Comparison of ENCODE assay signal across 9 cellular contexts in genomic region chr22:22855617-22856308, GRCh38. TPM values are rescaled to one million over a fixed set of nuclear protein-coding genes. Genes with fewer than 3 reads are reported as not detected.
DNase-seq lines count a peak whose midpoint lies in the region; ATAC-seq and TF ChIP-seq lines count a peak whose summit lies in the region.
"Had no signal": no experiment of that assay in that cellular context is flagged by ENCODE, and none has a peak within 500 bp of the region (broad histone marks: within the 10 kb centered on the region; RNA-seq: fewer than 3 reads in every experiment).

No MANE protein-coding gene starts in this region.

- H3K36me3 ChIP-seq in heart right ventricle = no peaks in the 10 kb centered on the region

- 65 to 78% methylated on average over 5 of the region's 5 CpGs for WGBS in heart right ventricle, 2 donors

- H3K4me1 Mint-ChIP-seq in T-cell = peaks cover 5 to 17% (median 6%) of the 10 kb centered on the region in 3 donors
- H3K4me1 Mint-ChIP-seq in stimulated activated naive CD8-positive, alpha-beta T cell treated with anti-CD3 and anti-CD28 coated beads, Interleukin-15, amount 100 ng/mL, for 72 hours = peaks cover 16% of the 10 kb centered on the region

- H3K4me3 Mint-ChIP-seq in T-cell = no peak overlapping the region
- H3K4me3 Mint-ChIP-seq in stimulated activated naive CD8-positive, alpha-beta T cell treated with anti-CD3 and anti-CD28 coated beads, Interleukin-15, amount 100 ng/mL, for 72 hours = no peak overlapping the region
- H3K4me3 Mint-ChIP-seq: activated naive CD8-positive, alpha-beta T cell had no signal

- peaks cover 0 to 66% (median 47%) of the 10 kb centered on the region in 7 donors for H3K27me3 ChIP-seq in heart right ventricle
- peaks cover 0 to 52% (median 6%) of the 10 kb centered on the region in 45 donors for H3K27me3 ChIP-seq in dorsolateral prefrontal cortex

- peak in 1 of 8 donors; percentile 51 for ATAC-seq in heart right ventricle
- ATAC-seq in left cardiac atrium = no peak
- peak; percentile 47 to 72 (median 68) for ATAC-seq in T-cell (replicated peaks in 1 of 4)
- ATAC-seq in stimulated activated naive CD8-positive, alpha-beta T cell treated with anti-CD3 and anti-CD28 coated beads, Interleukin-15, amount 100 ng/mL, for 72 hours = peak; percentile 91

- H3K27me3 Mint-ChIP-seq in T-cell = no peaks in the 10 kb centered on the region
- no peaks in the 10 kb centered on the region for H3K27me3 Mint-ChIP-seq in stimulated activated naive CD8-positive, alpha-beta T cell treated with anti-CD3 and anti-CD28 coated beads, Interleukin-15, amount 100 ng/mL, for 72 hours
- H3K27me3 Mint-ChIP-seq: activated naive CD8-positive, alpha-beta T cell had no signal

- peak in 7 of 9 donors; percentile 10 to 55 (median 19) for TF ChIP-seq CTCF in heart right ventricle (IDR thresholded peaks at IDR 0.05)
- TF ChIP-seq CTCF in foreskin fibroblast (IDR thresholded peaks at IDR 0.05; ENCODE audit: low read depth, low read length) = peak; percentile 52
- TF ChIP-seq CTCF in dorsolateral prefrontal cortex (IDR thresholded peaks at IDR 0.05 in 54 of 56, conservative IDR thresholded peaks at IDR 0.05 in 2 of 56; ENCODE audit: low read depth in 1 of 56, partially characterized antibody in 56 of 56) = peak in 3 of 56 donors; percentile 9 to 17 (median 15)

- no peaks in the 10 kb centered on the region for H3K36me3 Mint-ChIP-seq in T-cell
- H3K36me3 Mint-ChIP-seq: activated naive CD8-positive, alpha-beta T cell had no signal

- CTCF ChIA-PET in T-cell (lab: Charles Lee) = interaction anchor here in 1 of 2 donors (0.5 to 1.1 kb wide), 5 partner anchors 8 to 46 kb away, joined by 3 to 7 read pairs (median 3); no protein-coding TSS in a partner anchor

- no peaks in the 10 kb centered on the region for H3K4me1 ChIP-seq in heart right ventricle

- H3K4me3 ChIP-seq in heart right ventricle = no peak overlapping the region
- no peak overlapping the region for H3K4me3 ChIP-seq in foreskin fibroblast (ENCODE audit: low read depth in 1 of 2, low read length in 2 of 2)
- no peak overlapping the region for H3K4me3 ChIP-seq in dorsolateral prefrontal cortex

- H3K27ac ChIP-seq in heart right ventricle = no peak overlapping the region
- H3K27ac ChIP-seq in dorsolateral prefrontal cortex = no peak overlapping the region

- no peaks in the 10 kb centered on the region for H3K9me3 ChIP-seq in heart right ventricle

- no peak overlapping the region for H3K27ac Mint-ChIP-seq in T-cell
- peak overlapping the region in 1 of 2 donors; percentile 22 for H3K27ac Mint-ChIP-seq in stimulated activated naive CD8-positive, alpha-beta T cell treated with anti-CD3 and anti-CD28 coated beads, Interleukin-15, amount 100 ng/mL, for 72 hours
- H3K27ac Mint-ChIP-seq: activated naive CD8-positive, alpha-beta T cell had no signal

- POLR2A ChIA-PET in T-cell (lab: Charles Lee) = no interaction called here

- intact Hi-C loops in heart right ventricle (cut with DNase I) = loop anchor here in 3 of 10 donors (2.0 to 10.0 kb wide), 4 partner anchors 99 to 269 kb away; no protein-coding TSS in a partner anchor
- intact Hi-C loops in left cardiac atrium (cut with DNase I) = loop anchor here in 1 of 2 donors (10.0 kb wide), 1 partner anchor 89 kb away; no protein-coding TSS in a partner anchor
- intact Hi-C loops in dorsolateral prefrontal cortex (cut with DNase I) = no loop called here

- DNase-seq in heart right ventricle (no peak), left cardiac atrium (no peak), T-cell (peak in 17 of 34 experiments; percentile 9 to 47 (median 20)), foreskin fibroblast (peak; percentile 3 to 24), dorsolateral prefrontal cortex (no peak), cerebellum (ENCODE audit: low spot score) (no peak), GM19240 (ENCODE audit: insufficient read length, low spot score) (no peak)
- peak; percentile 42 to 50 for DNase-seq in stimulated activated naive CD8-positive, alpha-beta T cell treated with anti-CD3 and anti-CD28 coated beads, Interleukin-15, amount 100 ng/mL, for 72 hours

- no peaks in the 10 kb centered on the region for H3K9me3 Mint-ChIP-seq in T-cell
- no peaks in the 10 kb centered on the region for H3K9me3 Mint-ChIP-seq in stimulated activated naive CD8-positive, alpha-beta T cell treated with anti-CD3 and anti-CD28 coated beads, Interleukin-15, amount 100 ng/mL, for 72 hours

RNA-seq across cellular contexts. Expression of gene IGLL5, which starts 31.9 kb away (rescaled TPM):
- 1 to 10 TPM in 2 of 10 donors, under 1 TPM in 4, not detected in 4; 0.26 to 4.4 (median 0.75) TPM for total RNA-seq in heart right ventricle
- under 1 TPM in 1 of 2 donors, not detected in 1; 0.32 TPM for polyA plus RNA-seq in heart right ventricle
- under 1 TPM; 0.58 to 0.77 TPM for total RNA-seq in left cardiac atrium
- 1 to 10 TPM in 3 of 5 donors, under 1 TPM in 2; 0.35 to 2.9 (median 2.1) TPM for total RNA-seq in T-cell
- total RNA-seq in dorsolateral prefrontal cortex = 1 to 10 TPM in 2 of 120 experiments, under 1 TPM in 1, not detected in 117; 0.80 to 1.7 (median 1.3) TPM
- not detected for total RNA-seq in cerebellum

Comparison
In these comparisons a context has a peak if more than half of its experiments do, and no peak if none do; other contexts are left out.
1. ATAC-seq: peak in T-cell (4 of 4) and stimulated activated naive CD8-positive, alpha-beta T cell treated with anti-CD3 and anti-CD28 coated beads, Interleukin-15, amount 100 ng/mL, for 72 hours (single experiment); none in left cardiac atrium (0 of 2).
2. DNase-seq: peak in foreskin fibroblast (2 of 2) and stimulated activated naive CD8-positive, alpha-beta T cell treated with anti-CD3 and anti-CD28 coated beads, Interleukin-15, amount 100 ng/mL, for 72 hours (2 of 2); none in heart right ventricle (0 of 2), left cardiac atrium (single experiment), dorsolateral prefrontal cortex (0 of 10), cerebellum (single experiment) and GM19240 (single experiment).